ENCODE assay signal across 26 cellular contexts in genomic region chr1:227490478-227490877, GRCh38.
DNase-seq lines count a peak whose midpoint lies in the region; ATAC-seq, FAIRE-seq and TF ChIP-seq lines count a peak whose summit lies in the region.
"Had no signal": no experiment of that assay in that cellular context is flagged by ENCODE, and none has a peak within 500 bp of the region (broad histone marks: within the 10 kb centered on the region; RNA-seq: fewer than 3 reads in every experiment).

No MANE protein-coding gene starts in this region.

- H3K4me2 ChIP-seq in K562 (ENCODE audit: insufficient read depth, low read length) = no peak overlapping the region
- H3K4me2 ChIP-seq: A549; BLaER1 treated with 17β-estradiol and CSF1 and Interleukin-3, amounts not matched to agents 10 nM and 100 nM; GM23338 had no signal

- H2AFZ ChIP-seq in K562 (ENCODE audit: low read depth, low read length) = no peak overlapping the region
- H2AFZ ChIP-seq: GM23338 had no signal

- H3K36me3 ChIP-seq in K562 (ENCODE audit: control insufficient read depth, insufficient read depth, low read length) = no peaks in the 10 kb centered on the region
- no peaks in the 10 kb centered on the region for H3K36me3 ChIP-seq in prostate gland
- H3K36me3 ChIP-seq: BE2C; BLaER1 treated with 17β-estradiol and CSF1 and Interleukin-3, amounts not matched to agents 10 nM and 100 nM had no signal

- FAIRE-seq in K562 (lab: Jason Lieb, UNC) = no peak
- FAIRE-seq: A549, D721Med, G401.6, GM12878 had no signal

- H3K9me3 ChIP-seq in K562 (replicated peaks; ENCODE audit: control insufficient read depth, insufficient read depth, low read depth, low read length) (no peaks in the 10 kb centered on the region), prostate gland (no peaks in the 10 kb centered on the region)
- H3K9me3 ChIP-seq: BE2C had no signal

- H3K9me1 ChIP-seq in K562 (ENCODE audit: control insufficient read depth, insufficient read depth, low read length) = no peaks in the 10 kb centered on the region

- H3K4me3 ChIP-seq in K562 (no peak overlapping the region), prostate gland (no peak overlapping the region)
- H3K4me3 ChIP-seq: A549; BLaER1 treated with 17β-estradiol and CSF1 and Interleukin-3, amounts not matched to agents 10 nM and 100 nM; GM12878; GM23338 had no signal

- TF ChIP-seq CTCF in K562 (IDR thresholded peaks at IDR 0.05 in 2 of 3, conservative IDR thresholded peaks at IDR 0.05 in 1 of 3; ENCODE audit: insufficient read depth in 2 of 3, low read depth in 1 of 3, low read length in 3 of 3) (no peak), prostate gland (IDR thresholded peaks at IDR 0.05) (no peak)

- H3K4me1 ChIP-seq in K562 (replicated peaks in 1 of 2; ENCODE audit: control insufficient read depth in 2 of 2, insufficient read depth in 2 of 2, low read length in 2 of 2) = no peaks in the 10 kb centered on the region
- no peaks in the 10 kb centered on the region for H3K4me1 ChIP-seq in prostate gland (replicated peaks)
- H3K4me1 ChIP-seq: A549; BE2C; BLaER1 treated with 17β-estradiol and CSF1 and Interleukin-3, amounts not matched to agents 10 nM and 100 nM had no signal

- no peak overlapping the region for H3K27ac Mint-ChIP-seq in activated CD4-positive, alpha-beta T cell treated with anti-CD3 and anti-CD28 coated beads, Interleukin-2, amount 10 ng/mL, durations not matched to agents 24 days and 14 days
- no peak overlapping the region for H3K27ac Mint-ChIP-seq in activated CD4-positive, alpha-beta T cell treated with anti-CD3 and anti-CD28 coated beads for 36 hours
- H3K27ac Mint-ChIP-seq: CD14-positive monocyte; CD4-positive, alpha-beta T cell; GM23338; H9; HFFc6 had no signal

- CTCF ChIA-PET in activated CD4-positive, alpha-beta T cell treated with anti-CD3 and anti-CD28 coated beads for 36 hours (lab: Charles Lee) = no interaction called here
- CTCF ChIA-PET in K562 (lab: Yijun Ruan, JAX; ENCODE audit: low intra/inter-chr PET ratio) = no interaction called here

- no peaks in the 10 kb centered on the region for H3K27me3 Mint-ChIP-seq in activated CD4-positive, alpha-beta T cell treated with anti-CD3 and anti-CD28 coated beads, Interleukin-2, amount 10 ng/mL, durations not matched to agents 24 days and 14 days
- no peaks in the 10 kb centered on the region for H3K27me3 Mint-ChIP-seq in activated CD4-positive, alpha-beta T cell treated with anti-CD3 and anti-CD28 coated beads for 36 hours
- H3K27me3 Mint-ChIP-seq: CD4-positive, alpha-beta T cell had no signal

- H3K27ac ChIP-seq in K562 (ENCODE audit: extremely low read depth, low read depth, low read length) (no peak overlapping the region), prostate gland (no peak overlapping the region)
- H3K27ac ChIP-seq: A549; BLaER1 treated with 17β-estradiol and CSF1 and Interleukin-3, amounts not matched to agents 10 nM and 100 nM had no signal

- POLR2A ChIA-PET in activated CD4-positive, alpha-beta T cell treated with anti-CD3 and anti-CD28 coated beads for 36 hours (lab: Charles Lee) = interaction anchor here (0.6 kb wide), 1 partner anchor 778 kb away, joined by 3 read pairs; no protein-coding TSS in a partner anchor
- POLR2A ChIA-PET in K562 (lab: Yijun Ruan, JAX) = interaction anchor here (0.6 to 0.8 kb wide), 2 partner anchors 82 to 598 kb away, joined by 3 read pairs; no protein-coding TSS in a partner anchor

- H3K36me3 Mint-ChIP-seq in activated CD4-positive, alpha-beta T cell treated with anti-CD3 and anti-CD28 coated beads, Interleukin-2, amount 10 ng/mL, durations not matched to agents 24 days and 14 days (ENCODE audit: low read depth) = no peaks in the 10 kb centered on the region
- H3K36me3 Mint-ChIP-seq in activated CD4-positive, alpha-beta T cell treated with anti-CD3 and anti-CD28 coated beads for 36 hours (ENCODE audit: low read depth) = no peaks in the 10 kb centered on the region
- H3K36me3 Mint-ChIP-seq: CD14-positive monocyte; CD8-positive, alpha-beta memory T cell had no signal

- H4K20me1 ChIP-seq in K562 (replicated peaks; ENCODE audit: control insufficient read depth, insufficient read depth, low read length) = no peaks in the 10 kb centered on the region
- H4K20me1 ChIP-seq: BLaER1 treated with 17β-estradiol and CSF1 and Interleukin-3, amounts not matched to agents 10 nM and 100 nM had no signal

- 0% methylated on average over 5 of the region's 5 CpGs for WGBS in K562 (ENCODE audit: insufficient coverage, low coverage, missing lambda C conversion rate)
- 79% methylated on average over 5 of the region's 5 CpGs for WGBS in prostate gland

- TF ChIP-seq EP300 in K562 (IDR thresholded peaks at IDR 0.05; ENCODE audit: low read length) = no peak

- no TSS peak for BruUV-seq in K562 (replicated peaks; lab: Mats Ljungman, UMichigan)

- no peaks in the 10 kb centered on the region for H3K79me2 ChIP-seq in K562 (ENCODE audit: control insufficient read depth, insufficient read depth, low read length)

- in situ Hi-C loops in K562 (cut with MboI) = no loop called here

- TF ChIP-seq POLR2A in K562 (conservative IDR thresholded peaks at IDR 0.05) = no peak
- TF ChIP-seq POLR2A in prostate gland (IDR thresholded peaks at IDR 0.05) = no peak

- H3K9me3 Mint-ChIP-seq in activated CD4-positive, alpha-beta T cell treated with anti-CD3 and anti-CD28 coated beads, Interleukin-2, amount 10 ng/mL, durations not matched to agents 24 days and 14 days = no peaks in the 10 kb centered on the region
- no peaks in the 10 kb centered on the region for H3K9me3 Mint-ChIP-seq in activated CD4-positive, alpha-beta T cell treated with anti-CD3 and anti-CD28 coated beads for 36 hours (ENCODE audit: low read depth)
- H3K9me3 Mint-ChIP-seq: CD4-positive, alpha-beta T cell; CD8-positive, alpha-beta memory T cell; HFFc6 had no signal

- H3K27me3 ChIP-seq in K562 (ENCODE audit: control insufficient read depth in 2 of 2, insufficient read depth in 2 of 2, low read length in 2 of 2) (peaks cover 0 to 15% of the 10 kb centered on the region in 2 experiments; a peak in 2 of 5 replicates), prostate gland (replicated peaks; ENCODE audit: insufficient read depth) (no peaks in the 10 kb centered on the region)
- H3K27me3 ChIP-seq: BE2C; BLaER1 treated with 17β-estradiol and CSF1 and Interleukin-3, amounts not matched to agents 10 nM and 100 nM had no signal

- DNase-seq in activated CD4-positive, alpha-beta T cell treated with anti-CD3 and anti-CD28 coated beads, Interleukin-2, amount 10 ng/mL, durations not matched to agents 24 days and 14 days = peak; percentile 43
- no peak for DNase-seq in activated CD4-positive, alpha-beta T cell treated with anti-CD3 and anti-CD28 coated beads for 36 hours
- peak; percentile 2 for DNase-seq in GM03348 (ENCODE audit: low spot score)
- peak in 1 of 4 experiments; percentile 5 for DNase-seq in K562 (ENCODE audit: extremely low read depth in 1 of 4, low spot score in 3 of 4)
- DNase-seq in prostate gland (ENCODE audit: low spot score) = no peak
- DNase-seq in SHP77 treated with DMSO at 0.1 percent for 48 hours (lab: John Stamatoyannopoulos, UW) = no peak
- DNase-seq in effector CD4-positive, alpha-beta T cell = no peak
- DNase-seq: 8988T; ACHN; AML-193; BE2C; CD4-positive, alpha-beta T cell; CD8-positive, alpha-beta memory T cell; DMS 273 treated with DMSO at 0.1 percent for 48 hours; DMS53; DMS79 treated with DMSO at 0.1 percent for 48 hours; H9; HFFc6 had no signal

- no peak overlapping the region for H3K9ac ChIP-seq in K562 (ENCODE audit: insufficient read depth in 1 of 2, low read depth in 2 of 2, low read length in 2 of 2)
- H3K9ac ChIP-seq: BLaER1 treated with 17β-estradiol and CSF1 and Interleukin-3, amounts not matched to agents 10 nM and 100 nM had no signal

- TF ChIP-seq RAD21 in K562 (CRISPR knock-in tag; conservative IDR thresholded peaks at IDR 0.05 in 1 of 2, IDR thresholded peaks at IDR 0.05 in 1 of 2) = no peak

- H3K4me1 Mint-ChIP-seq in activated CD4-positive, alpha-beta T cell treated with anti-CD3 and anti-CD28 coated beads, Interleukin-2, amount 10 ng/mL, durations not matched to agents 24 days and 14 days = no peaks in the 10 kb centered on the region
- H3K4me1 Mint-ChIP-seq in activated CD4-positive, alpha-beta T cell treated with anti-CD3 and anti-CD28 coated beads for 36 hours = no peaks in the 10 kb centered on the region
- H3K4me1 Mint-ChIP-seq: CD8-positive, alpha-beta memory T cell; GM23338; H9 had no signal

- intact Hi-C loops in activated CD4-positive, alpha-beta T cell treated with anti-CD3 and anti-CD28 coated beads, Interleukin-2, amount 10 ng/mL, durations not matched to agents 24 days and 14 days (cut with micrococcal nuclease) = no loop called here
- intact Hi-C loops in activated CD4-positive, alpha-beta T cell treated with anti-CD3 and anti-CD28 coated beads for 36 hours (cut with DNase I, micrococcal nuclease) = no loop called here
- intact Hi-C loops in K562 (cut with micrococcal nuclease) = no loop called here
- intact Hi-C loops in prostate gland (cut with DNase I) = no loop called here

- no peak for ATAC-seq in activated CD4-positive, alpha-beta T cell treated with anti-CD3 and anti-CD28 coated beads for 36 hours
- ATAC-seq in K562 = no peak
- ATAC-seq: A549, GM12878, GM23338, HCT116 had no signal

- no peak overlapping the region for H3K4me3 Mint-ChIP-seq in activated CD4-positive, alpha-beta T cell treated with anti-CD3 and anti-CD28 coated beads, Interleukin-2, amount 10 ng/mL, durations not matched to agents 24 days and 14 days
- no peak overlapping the region for H3K4me3 Mint-ChIP-seq in activated CD4-positive, alpha-beta T cell treated with anti-CD3 and anti-CD28 coated beads for 36 hours
- H3K4me3 Mint-ChIP-seq: CD14-positive monocyte; CD4-positive, alpha-beta T cell; CD8-positive, alpha-beta memory T cell; GM23338; H9; HFFc6 had no signal

TF ChIP-seq in K562, 482 proteins besides CTCF, POLR2A, EP300 and RAD21 (continues in another document):
- TF ChIP-seq SPI1 (IDR thresholded peaks at IDR 0.05; ENCODE audit: borderline replicate concordance, low read depth, low read length) (no peak), POLR2AphosphoS5 (IDR thresholded peaks at IDR 0.05; ENCODE audit: control insufficient read depth, insufficient read depth, low read depth, low read length) (no peak), NR0B1 (IDR thresholded peaks at IDR 0.05; ENCODE audit: partially characterized antibody) (no peak)

Comparison
In these comparisons a context has a peak if more than half of its experiments do, and no peak if none do; other contexts are left out.
1. DNase-seq: peak in activated CD4-positive, alpha-beta T cell treated with anti-CD3 and anti-CD28 coated beads, Interleukin-2, amount 10 ng/mL, durations not matched to agents 24 days and 14 days (single experiment) and GM03348 (single experiment); none in activated CD4-positive, alpha-beta T cell treated with anti-CD3 and anti-CD28 coated beads for 36 hours (single experiment), prostate gland (single experiment), SHP77 treated with DMSO at 0.1 percent for 48 hours (single experiment) and effector CD4-positive, alpha-beta T cell (single experiment).